27 cellular contexts compared by ENCODE assay signal in genomic region chr11:83436855-83437254, GRCh38.
"Had no signal": no experiment of that assay in that cellular context is flagged by ENCODE, and none has a peak within 500 bp of the region (broad histone marks: within the 10 kb centered on the region; RNA-seq: fewer than 3 reads in every experiment).

No MANE protein-coding gene starts in this region.

- H3K4me3 Mint-ChIP-seq: memory B cell; mesothelial cell of epicardium; naive B cell; natural killer cell treated with Interleukin-12 subunit alpha and Interleukin-12 subunit beta and Interleukin-15 and Interleukin-18, amount 100 ng/mL, for 72 hours; stimulated activated effector memory CD8-positive, alpha-beta T cell treated with anti-CD3 and anti-CD28 coated beads, Interleukin-12 subunit alpha, Interleukin-12 subunit beta, amount 100 ng/mL, for 72 hours had no signal

- H3K9me3 Mint-ChIP-seq: memory B cell; mesothelial cell of epicardium; naive B cell; natural killer cell treated with Interleukin-12 subunit alpha and Interleukin-12 subunit beta and Interleukin-15 and Interleukin-18, amount 100 ng/mL, for 72 hours; stimulated activated effector memory CD8-positive, alpha-beta T cell treated with anti-CD3 and anti-CD28 coated beads, Interleukin-12 subunit alpha, Interleukin-12 subunit beta, amount 100 ng/mL, for 72 hours had no signal

- H3K27ac Mint-ChIP-seq: memory B cell; mesothelial cell of epicardium; natural killer cell treated with Interleukin-12 subunit alpha and Interleukin-12 subunit beta and Interleukin-15 and Interleukin-18, amount 100 ng/mL, for 72 hours; stimulated activated effector memory CD8-positive, alpha-beta T cell treated with anti-CD3 and anti-CD28 coated beads, Interleukin-12 subunit alpha, Interleukin-12 subunit beta, amount 100 ng/mL, for 72 hours had no signal

- DNase-seq: dermis blood vessel endothelial cell; effector memory CD4-positive, alpha-beta T cell; erythroblast; esophagus squamous epithelium; kidney; mucosa of descending colon; naive B cell; nucleus accumbens; ovary; posterior cingulate gyrus; psoas muscle; right cardiac atrium; sigmoid colon; stimulated activated CD4-positive, alpha-beta T cell treated with anti-CD3 and anti-CD28 coated beads, Interleukin-2, amount 100 ng/mL, for 24 hours; stimulated activated CD4-positive, alpha-beta T cell treated with anti-CD3 and anti-CD28 coated beads, Interleukin-4, amount 100 ng/mL, for 24 hours; stimulated activated naive CD4-positive, alpha-beta T cell treated with Interleukin-2 at 50 U/mL for 16 hours; transverse colon; upper lobe of right lung had no signal

- H3K36me3 ChIP-seq: esophagus squamous epithelium, ovary, sigmoid colon, transverse colon, upper lobe of right lung had no signal

- FAIRE-seq: endometrium, frontal cortex, kidney had no signal

- H3K4me1 Mint-ChIP-seq: memory B cell; mesothelial cell of epicardium; stimulated activated effector memory CD8-positive, alpha-beta T cell treated with anti-CD3 and anti-CD28 coated beads, Interleukin-12 subunit alpha, Interleukin-12 subunit beta, amount 100 ng/mL, for 72 hours had no signal

- H3K27me3 ChIP-seq: esophagus squamous epithelium, ovary, sigmoid colon, transverse colon, upper lobe of right lung had no signal

- H3K27ac ChIP-seq: coronary artery, esophagus squamous epithelium, ovary, psoas muscle, sigmoid colon, transverse colon, upper lobe of right lung had no signal

- ATAC-seq: left lobe of liver; mucosa of descending colon; natural killer cell treated with Interleukin-12 subunit alpha and Interleukin-12 subunit beta and Interleukin-15 and Interleukin-18, amount 100 ng/mL, for 72 hours; psoas muscle; right cardiac atrium; stimulated activated effector memory CD8-positive, alpha-beta T cell treated with anti-CD3 and anti-CD28 coated beads, Interleukin-12 subunit alpha, Interleukin-12 subunit beta, amount 100 ng/mL, for 72 hours; upper lobe of right lung had no signal

- H3K4me3 ChIP-seq: coronary artery, esophagus squamous epithelium, lung, mucosa of descending colon, ovary, psoas muscle, sigmoid colon, transverse colon, upper lobe of right lung had no signal

- H3K4me1 ChIP-seq: esophagus squamous epithelium, psoas muscle, sigmoid colon, transverse colon, upper lobe of right lung had no signal

- H3K9me3 ChIP-seq: esophagus squamous epithelium, mucosa of descending colon, ovary, psoas muscle, sigmoid colon, transverse colon, upper lobe of right lung had no signal

- H3K36me3 Mint-ChIP-seq: memory B cell; mesothelial cell of epicardium; naive B cell; natural killer cell treated with Interleukin-12 subunit alpha and Interleukin-12 subunit beta and Interleukin-15 and Interleukin-18, amount 100 ng/mL, for 72 hours; stimulated activated effector memory CD8-positive, alpha-beta T cell treated with anti-CD3 and anti-CD28 coated beads, Interleukin-12 subunit alpha, Interleukin-12 subunit beta, amount 100 ng/mL, for 72 hours had no signal
